ENCODE assay signal across 10 cellular contexts in genomic region chr11:75563501-75563977, GRCh38. TPM values are rescaled to one million over a fixed set of nuclear protein-coding genes. Genes with fewer than 3 reads are reported as not detected.
DNase-seq lines count a peak whose midpoint lies in the region; ATAC-seq and TF ChIP-seq lines count a peak whose summit lies in the region.
"Had no signal": no experiment of that assay in that cellular context is flagged by ENCODE, and none has a peak within 500 bp of the region (broad histone marks: within the 10 kb centered on the region; RNA-seq: fewer than 3 reads in every experiment).

No MANE protein-coding gene starts in this region.

- peak overlapping the region; percentile 91 to 96 for H3K27ac Mint-ChIP-seq in effector memory CD8-positive, alpha-beta T cell
- H3K27ac Mint-ChIP-seq in nephron progenitor cell = peak overlapping the region; percentile 99

- H3K4me1 Mint-ChIP-seq in effector memory CD8-positive, alpha-beta T cell (ENCODE audit: low read depth in 2 of 2) = peaks cover 45% of the 10 kb centered on the region in 2 donors
- peaks cover 74% of the 10 kb centered on the region for H3K4me1 Mint-ChIP-seq in nephron progenitor cell

- H3K9ac ChIP-seq in NT2/D1 (ENCODE audit: insufficient read length, low read depth) = peak overlapping the region; percentile 93

- H3K27me3 Mint-ChIP-seq in effector memory CD8-positive, alpha-beta T cell = no peaks in the 10 kb centered on the region
- peaks cover 10% of the 10 kb centered on the region for H3K27me3 Mint-ChIP-seq in nephron progenitor cell (ENCODE audit: low read depth, poor library complexity)

- peak overlapping the region; percentile 78 for H3K4me3 ChIP-seq in BE2C (ENCODE audit: low read depth, low read length)
- peak overlapping the region; percentile 84 for H3K4me3 ChIP-seq in NT2/D1 (ENCODE audit: insufficient read length, low read depth)

- H3K36me3 ChIP-seq in BE2C (peaks cover under 1% of the 10 kb centered on the region; the same call in 1 of the 2 replicates), NT2/D1 (ENCODE audit: insufficient read depth, insufficient read length, low read length) (peaks cover 55% of the 10 kb centered on the region)

- ATAC-seq in effector memory CD8-positive, alpha-beta T cell (replicated peaks) = no peak
- ATAC-seq in HG02610 (IDR thresholded peaks at IDR 0.05; ENCODE audit: unreplicated experiment) (no peak), GM18858 (IDR thresholded peaks at IDR 0.05; ENCODE audit: unreplicated experiment) (no peak)

- no peaks in the 10 kb centered on the region for H3K9me3 ChIP-seq in BE2C
- H3K9me3 ChIP-seq in NT2/D1 (ENCODE audit: insufficient read depth, low read length) = no peaks in the 10 kb centered on the region

- H3K4me3 Mint-ChIP-seq in effector memory CD8-positive, alpha-beta T cell = peak overlapping the region; percentile 91 to 99
- peak overlapping the region; percentile 92 for H3K4me3 Mint-ChIP-seq in nephron progenitor cell

- H3K4me1 ChIP-seq in BE2C (peaks cover 3% of the 10 kb centered on the region; the same call in 1 of the 2 replicates), NT2/D1 (ENCODE audit: insufficient read depth, insufficient read length) (peaks cover 28% of the 10 kb centered on the region)

- TF ChIP-seq CTCF in BE2C (IDR thresholded peaks at IDR 0.05; ENCODE audit: low read depth, low read length) (no peak), nephron progenitor cell (IDR thresholded peaks at IDR 0.05) (no peak)

- DNase-seq in BE2C (no peak), NT2/D1 (ENCODE audit: low read depth, low spot score) (no peak), nephron progenitor cell (no peak), NCI-H82 (lab: John Stamatoyannopoulos, UW) (no peak), Ammon's horn (ENCODE audit: low spot score) (no peak)
- no peak for DNase-seq in effector memory CD8-positive, alpha-beta T cell
- DNase-seq: activated gamma-delta T cell, NCI-H1436 had no signal

- H3K9me3 Mint-ChIP-seq in effector memory CD8-positive, alpha-beta T cell = no peaks in the 10 kb centered on the region
- H3K9me3 Mint-ChIP-seq in nephron progenitor cell = no peaks in the 10 kb centered on the region

- peaks cover 5% of the 10 kb centered on the region for H3K36me3 Mint-ChIP-seq in effector memory CD8-positive, alpha-beta T cell (ENCODE audit: insufficient read depth)
- peaks cover 16% of the 10 kb centered on the region for H3K36me3 Mint-ChIP-seq in nephron progenitor cell (ENCODE audit: low read depth)

- H3K27me3 ChIP-seq in BE2C (no peaks in the 10 kb centered on the region), NT2/D1 (ENCODE audit: insufficient read depth, insufficient read length) (no peaks in the 10 kb centered on the region)

RNA-seq across cellular contexts. Expression of gene SERPINH1, which starts 1.5 kb away (rescaled TPM):
- polyA plus RNA-seq in BE2C (2012; ENCODE audit: insufficient read depth, insufficient read length, low read depth) = 387 TPM

RNA-seq across cellular contexts. Expression of gene GDPD5, which starts 37.8 kb away (rescaled TPM):
- 18.0 TPM for polyA plus RNA-seq in BE2C (2012; ENCODE audit: insufficient read depth, insufficient read length, low read depth)
